ENCODE assay signal across 8 cellular contexts in genomic region chr3:194489736-194490612, GRCh38. TPM values are rescaled to one million over a fixed set of nuclear protein-coding genes. Genes with fewer than 3 reads are reported as not detected.
A peak's percentile ranks its signal among the peaks of the same experiment; 100 is the strongest.
DNase-seq lines count a peak whose midpoint lies in the region; ATAC-seq and TF ChIP-seq lines count a peak whose summit lies in the region.
"Had no signal": no experiment of that assay in that cellular context is flagged by ENCODE, and none has a peak within 500 bp of the region (broad histone marks: within the 10 kb centered on the region; RNA-seq: fewer than 3 reads in every experiment).

No MANE protein-coding gene starts in this region.

- no peak for TF ChIP-seq POLR2A in NB4 (IDR thresholded peaks at IDR 0.05; ENCODE audit: extremely low read depth, insufficient read length)

- peak; percentile 28 for DNase-seq in NB4 (ENCODE audit: low read depth)
- no peak for DNase-seq in stimulated activated effector memory CD8-positive, alpha-beta T cell treated with anti-CD3 and anti-CD28 coated beads, Interleukin-12 subunit alpha, Interleukin-12 subunit beta, amount 100 ng/mL, for 72 hours (ENCODE audit: low spot score in 2 of 2)
- DNase-seq in left lobe of liver (ENCODE audit: low spot score), result no peak
- DNase-seq in COLO668 (lab: John Stamatoyannopoulos, UW; ENCODE audit: unreplicated experiment), result no peak
- DNase-seq: T-helper 9 cell had no signal

- H3K4me1 ChIP-seq in mesodermal cell (ENCODE audit: control insufficient read depth, insufficient read depth, low read length, poor library complexity, severe bottlenecking), result peaks cover 18% of the 10 kb centered on the region

- no peak overlapping the region for H3K4me3 Mint-ChIP-seq in stimulated activated effector memory CD8-positive, alpha-beta T cell treated with anti-CD3 and anti-CD28 coated beads, Interleukin-12 subunit alpha, Interleukin-12 subunit beta, amount 100 ng/mL, for 72 hours

- no peaks in the 10 kb centered on the region for H3K9me3 Mint-ChIP-seq in stimulated activated effector memory CD8-positive, alpha-beta T cell treated with anti-CD3 and anti-CD28 coated beads, Interleukin-12 subunit alpha, Interleukin-12 subunit beta, amount 100 ng/mL, for 72 hours

- peaks cover 46% of the 10 kb centered on the region for H3K4me1 Mint-ChIP-seq in stimulated activated effector memory CD8-positive, alpha-beta T cell treated with anti-CD3 and anti-CD28 coated beads, Interleukin-12 subunit alpha, Interleukin-12 subunit beta, amount 100 ng/mL, for 72 hours

- peak; percentile 34 for ATAC-seq in GM18520 (IDR thresholded peaks at IDR 0.05; ENCODE audit: unreplicated experiment)
- ATAC-seq in GM21723 (IDR thresholded peaks at IDR 0.05; ENCODE audit: unreplicated experiment), result peak; percentile 46
- no peak for ATAC-seq in stimulated activated effector memory CD8-positive, alpha-beta T cell treated with anti-CD3 and anti-CD28 coated beads, Interleukin-12 subunit alpha, Interleukin-12 subunit beta, amount 100 ng/mL, for 72 hours
- ATAC-seq in left lobe of liver, result no peak

- H3K27ac Mint-ChIP-seq in stimulated activated effector memory CD8-positive, alpha-beta T cell treated with anti-CD3 and anti-CD28 coated beads, Interleukin-12 subunit alpha, Interleukin-12 subunit beta, amount 100 ng/mL, for 72 hours, result no peak overlapping the region

- WGBS in mesodermal cell (ENCODE audit: insufficient coverage in 2 of 2), 2 experiments, result 92 to 94% methylated on average over 6 to 7 of the region's 7 CpGs

- H3K4me3 ChIP-seq in NB4 (ENCODE audit: low read depth, low read length) (no peak overlapping the region), mesodermal cell (ENCODE audit: extremely low read depth, insufficient read depth, low read length, poor library complexity, severe bottlenecking) (no peak overlapping the region)

- H3K9me3 ChIP-seq in mesodermal cell (ENCODE audit: control insufficient read depth, low read length), result no peaks in the 10 kb centered on the region

- TF ChIP-seq CTCF in NB4 (IDR thresholded peaks at IDR 0.05; ENCODE audit: low read depth, low read length), result no peak

- no peaks in the 10 kb centered on the region for H3K36me3 ChIP-seq in mesodermal cell (ENCODE audit: control insufficient read depth, insufficient read depth, low read length)

- peaks cover 13% of the 10 kb centered on the region for H3K36me3 Mint-ChIP-seq in stimulated activated effector memory CD8-positive, alpha-beta T cell treated with anti-CD3 and anti-CD28 coated beads, Interleukin-12 subunit alpha, Interleukin-12 subunit beta, amount 100 ng/mL, for 72 hours

- H3K27ac ChIP-seq in mesodermal cell (ENCODE audit: low read depth, low read length, severe bottlenecking), result peak overlapping the region; percentile 33

RNA-seq across cellular contexts. Expression of gene ATP13A3, which starts 3.2 kb away (rescaled TPM):
- polyA plus RNA-seq in mesodermal cell (2013, experiment 1 of 2), result 46.0 TPM
- polyA plus RNA-seq in mesodermal cell (2013, experiment 2 of 2), result 43.5 TPM
- total RNA-seq in left lobe of liver, result 141 TPM

Comparison
In these comparisons a context has a peak if more than half of its experiments do, and no peak if none do; other contexts are left out.
1. ATAC-seq: peak in GM18520 (single experiment) and GM21723 (single experiment); none in stimulated activated effector memory CD8-positive, alpha-beta T cell treated with anti-CD3 and anti-CD28 coated beads, Interleukin-12 subunit alpha, Interleukin-12 subunit beta, amount 100 ng/mL, for 72 hours (single experiment) and left lobe of liver (single experiment).